1 cellular context compared by ENCODE assay signal in genomic region chr9:35161713-35162604, GRCh38.
TF ChIP-seq lines count a peak whose summit lies in the region.

Gene UNC13B, plus strand, starts transcription at chr9:35162009. Its CDS starts 275 bp downstream, at chr9:35162284.

TF ChIP-seq in K562, 482 proteins besides CTCF, POLR2A, EP300 and RAD21 (continued from another document and continues in another):
- no peak for TF ChIP-seq ZNF655 (CRISPR knock-in tag; IDR thresholded peaks at IDR 0.05)
- TF ChIP-seq ZNF134 (CRISPR knock-in tag; conservative IDR thresholded peaks at IDR 0.05): no peak
- TF ChIP-seq MAZ (CRISPR knock-in tag; conservative IDR thresholded peaks at IDR 0.05 in 1 of 2, IDR thresholded peaks at IDR 0.05 in 1 of 2): peak; percentile 17 to 48; a peak in 2 of 4 replicates
- TF ChIP-seq, protein P1, sequence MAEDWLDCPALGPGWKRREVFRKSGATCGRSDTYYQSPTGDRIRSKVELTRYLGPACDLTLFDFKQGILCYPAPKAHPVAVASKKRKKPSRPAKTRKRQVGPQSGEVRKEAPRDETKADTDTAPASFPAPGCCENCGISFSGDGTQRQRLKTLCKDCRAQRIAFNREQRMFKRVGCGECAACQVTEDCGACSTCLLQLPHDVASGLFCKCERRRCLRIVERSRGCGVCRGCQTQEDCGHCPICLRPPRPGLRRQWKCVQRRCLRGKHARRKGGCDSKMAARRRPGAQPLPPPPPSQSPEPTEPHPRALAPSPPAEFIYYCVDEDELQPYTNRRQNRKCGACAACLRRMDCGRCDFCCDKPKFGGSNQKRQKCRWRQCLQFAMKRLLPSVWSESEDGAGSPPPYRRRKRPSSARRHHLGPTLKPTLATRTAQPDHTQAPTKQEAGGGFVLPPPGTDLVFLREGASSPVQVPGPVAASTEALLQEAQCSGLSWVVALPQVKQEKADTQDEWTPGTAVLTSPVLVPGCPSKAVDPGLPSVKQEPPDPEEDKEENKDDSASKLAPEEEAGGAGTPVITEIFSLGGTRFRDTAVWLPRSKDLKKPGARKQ (CRISPR knock-in tag; IDR thresholded peaks at IDR 0.05): no peak
- TF ChIP-seq PHTF2 (CRISPR knock-in tag; IDR thresholded peaks at IDR 0.05): no peak
- TF ChIP-seq TRIM24 (IDR thresholded peaks at IDR 0.05): no peak
- no peak for TF ChIP-seq MAFF (IDR thresholded peaks at IDR 0.05; ENCODE audit: low read length)
- TF ChIP-seq, protein P2, sequence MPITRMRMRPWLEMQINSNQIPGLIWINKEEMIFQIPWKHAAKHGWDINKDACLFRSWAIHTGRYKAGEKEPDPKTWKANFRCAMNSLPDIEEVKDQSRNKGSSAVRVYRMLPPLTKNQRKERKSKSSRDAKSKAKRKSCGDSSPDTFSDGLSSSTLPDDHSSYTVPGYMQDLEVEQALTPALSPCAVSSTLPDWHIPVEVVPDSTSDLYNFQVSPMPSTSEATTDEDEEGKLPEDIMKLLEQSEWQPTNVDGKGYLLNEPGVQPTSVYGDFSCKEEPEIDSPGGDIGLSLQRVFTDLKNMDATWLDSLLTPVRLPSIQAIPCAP (CRISPR knock-in tag; IDR thresholded peaks at IDR 0.05; ENCODE audit: borderline replicate concordance): no peak
- TF ChIP-seq DMBX1 (CRISPR knock-in tag; IDR thresholded peaks at IDR 0.05; ENCODE audit: borderline replicate concordance): no peak
- TF ChIP-seq, protein P3, sequence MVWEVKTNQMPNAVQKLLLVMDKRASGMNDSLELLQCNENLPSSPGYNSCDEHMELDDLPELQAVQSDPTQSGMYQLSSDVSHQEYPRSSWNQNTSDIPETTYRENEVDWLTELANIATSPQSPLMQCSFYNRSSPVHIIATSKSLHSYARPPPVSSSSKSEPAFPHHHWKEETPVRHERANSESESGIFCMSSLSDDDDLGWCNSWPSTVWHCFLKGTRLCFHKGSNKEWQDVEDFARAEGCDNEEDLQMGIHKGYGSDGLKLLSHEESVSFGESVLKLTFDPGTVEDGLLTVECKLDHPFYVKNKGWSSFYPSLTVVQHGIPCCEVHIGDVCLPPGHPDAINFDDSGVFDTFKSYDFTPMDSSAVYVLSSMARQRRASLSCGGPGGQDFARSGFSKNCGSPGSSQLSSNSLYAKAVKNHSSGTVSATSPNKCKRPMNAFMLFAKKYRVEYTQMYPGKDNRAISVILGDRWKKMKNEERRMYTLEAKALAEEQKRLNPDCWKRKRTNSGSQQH (CRISPR knock-in tag; IDR thresholded peaks at IDR 0.05): no peak
- TF ChIP-seq ARID3B (CRISPR knock-in tag; IDR thresholded peaks at IDR 0.05; ENCODE audit: borderline replicate concordance): no peak
- no peak for TF ChIP-seq MCM5 (IDR thresholded peaks at IDR 0.05; ENCODE audit: low read depth)
- no peak for TF ChIP-seq GATAD2B (IDR thresholded peaks at IDR 0.05; ENCODE audit: borderline replicate concordance)
- TF ChIP-seq MYC (IDR thresholded peaks at IDR 0.05; ENCODE audit: low read depth, low read length): no peak
- TF ChIP-seq MYC (CRISPR knock-in tag; IDR thresholded peaks at IDR 0.05; ENCODE audit: borderline replicate concordance, low read depth): peak; percentile 47; the same call in 1 of the 2 replicates
- TF ChIP-seq SMARCC2 (IDR thresholded peaks at IDR 0.05; ENCODE audit: low read depth): no peak
- TF ChIP-seq ATF1 (CRISPR knock-in tag; IDR thresholded peaks at IDR 0.05): no peak
- peak; percentile 68 for TF ChIP-seq ATF1 (tag; IDR thresholded peaks at IDR 0.05)
- no peak for TF ChIP-seq ZNF668 (CRISPR knock-in tag; IDR thresholded peaks at IDR 0.05)
- no peak for TF ChIP-seq NR2C2 (CRISPR knock-in tag; IDR thresholded peaks at IDR 0.05)
- TF ChIP-seq NR2C2 (tag; IDR thresholded peaks at IDR 0.05): 0 out of 2 replicates have a peak, but pooled peaks have one; percentile 21
- TF ChIP-seq, protein P4, sequence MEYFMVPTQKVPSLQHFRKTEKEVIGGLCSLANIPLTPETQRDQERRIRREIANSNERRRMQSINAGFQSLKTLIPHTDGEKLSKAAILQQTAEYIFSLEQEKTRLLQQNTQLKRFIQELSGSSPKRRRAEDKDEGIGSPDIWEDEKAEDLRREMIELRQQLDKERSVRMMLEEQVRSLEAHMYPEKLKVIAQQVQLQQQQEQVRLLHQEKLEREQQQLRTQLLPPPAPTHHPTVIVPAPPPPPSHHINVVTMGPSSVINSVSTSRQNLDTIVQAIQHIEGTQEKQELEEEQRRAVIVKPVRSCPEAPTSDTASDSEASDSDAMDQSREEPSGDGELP (CRISPR knock-in tag; IDR thresholded peaks at IDR 0.05; ENCODE audit: borderline replicate concordance): peak; percentile 65; the same call in 1 of the 2 replicates
- peak; percentile 72; the same call in 1 of the 2 replicates for TF ChIP-seq TARDBP (IDR thresholded peaks at IDR 0.05)
- no peak for TF ChIP-seq SREBF2 (CRISPR knock-in tag; IDR thresholded peaks at IDR 0.05)
- no peak for TF ChIP-seq ZBTB33 (CRISPR knock-in tag; IDR thresholded peaks at IDR 0.05)
- no peak for TF ChIP-seq MTA2 (IDR thresholded peaks at IDR 0.05; ENCODE audit: low read depth)
- no peak for TF ChIP-seq ZFP1 (CRISPR knock-in tag; IDR thresholded peaks at IDR 0.05)
- no peak for TF ChIP-seq ZNF277 (CRISPR knock-in tag; IDR thresholded peaks at IDR 0.05; ENCODE audit: borderline replicate concordance)
- no peak for TF ChIP-seq GABPB1 (CRISPR knock-in tag; IDR thresholded peaks at IDR 0.05)
- TF ChIP-seq U2AF1 (optimal IDR thresholded peaks at IDR 0.05; ENCODE audit: low read depth, low read length): no peak
- TF ChIP-seq KAT7 (CRISPR knock-in tag; IDR thresholded peaks at IDR 0.05; ENCODE audit: borderline replicate concordance): no peak
- no peak for TF ChIP-seq ZNF12 (CRISPR knock-in tag; IDR thresholded peaks at IDR 0.05)
- TF ChIP-seq ZZZ3 (IDR thresholded peaks at IDR 0.05): no peak
- no peak for TF ChIP-seq CBX3 (IDR thresholded peaks at IDR 0.05; ENCODE audit: borderline replicate concordance in 1 of 2, low read length in 2 of 2)
- TF ChIP-seq, protein P5, sequence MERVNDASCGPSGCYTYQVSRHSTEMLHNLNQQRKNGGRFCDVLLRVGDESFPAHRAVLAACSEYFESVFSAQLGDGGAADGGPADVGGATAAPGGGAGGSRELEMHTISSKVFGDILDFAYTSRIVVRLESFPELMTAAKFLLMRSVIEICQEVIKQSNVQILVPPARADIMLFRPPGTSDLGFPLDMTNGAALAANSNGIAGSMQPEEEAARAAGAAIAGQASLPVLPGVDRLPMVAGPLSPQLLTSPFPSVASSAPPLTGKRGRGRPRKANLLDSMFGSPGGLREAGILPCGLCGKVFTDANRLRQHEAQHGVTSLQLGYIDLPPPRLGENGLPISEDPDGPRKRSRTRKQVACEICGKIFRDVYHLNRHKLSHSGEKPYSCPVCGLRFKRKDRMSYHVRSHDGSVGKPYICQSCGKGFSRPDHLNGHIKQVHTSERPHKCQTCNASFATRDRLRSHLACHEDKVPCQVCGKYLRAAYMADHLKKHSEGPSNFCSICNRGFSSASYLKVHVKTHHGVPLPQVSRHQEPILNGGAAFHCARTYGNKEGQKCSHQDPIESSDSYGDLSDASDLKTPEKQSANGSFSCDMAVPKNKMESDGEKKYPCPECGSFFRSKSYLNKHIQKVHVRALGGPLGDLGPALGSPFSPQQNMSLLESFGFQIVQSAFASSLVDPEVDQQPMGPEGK (CRISPR knock-in tag; IDR thresholded peaks at IDR 0.05; ENCODE audit: borderline replicate concordance): no peak
- TF ChIP-seq ZNF561 (CRISPR knock-in tag; conservative IDR thresholded peaks at IDR 0.05): no peak
- peak; percentile 23 for TF ChIP-seq TAF1 (IDR thresholded peaks at IDR 0.05; ENCODE audit: control insufficient read depth, extremely low read depth, insufficient read depth, low read length, severe bottlenecking)
- no peak for TF ChIP-seq EZH2 (IDR thresholded peaks at IDR 0.05; ENCODE audit: borderline replicate concordance, low read depth, low read length)
- TF ChIP-seq, protein P6, sequence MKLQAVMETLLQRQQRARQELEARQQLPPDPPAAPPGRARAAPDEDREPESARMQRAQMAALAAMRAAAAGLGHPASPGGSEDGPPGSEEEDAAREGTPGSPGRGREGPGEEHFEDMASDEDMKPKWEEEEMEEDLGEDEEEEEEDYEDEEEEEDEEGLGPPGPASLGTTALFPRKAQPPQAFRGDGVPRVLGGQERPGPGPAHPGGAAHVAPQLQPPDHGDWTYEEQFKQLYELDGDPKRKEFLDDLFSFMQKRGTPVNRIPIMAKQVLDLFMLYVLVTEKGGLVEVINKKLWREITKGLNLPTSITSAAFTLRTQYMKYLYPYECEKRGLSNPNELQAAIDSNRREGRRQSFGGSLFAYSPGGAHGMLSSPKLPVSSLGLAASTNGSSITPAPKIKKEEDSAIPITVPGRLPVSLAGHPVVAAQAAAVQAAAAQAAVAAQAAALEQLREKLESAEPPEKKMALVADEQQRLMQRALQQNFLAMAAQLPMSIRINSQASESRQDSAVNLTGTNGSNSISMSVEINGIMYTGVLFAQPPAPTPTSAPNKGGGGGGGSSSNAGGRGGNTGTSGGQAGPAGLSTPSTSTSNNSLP (IDR thresholded peaks at IDR 0.05; ENCODE audit: borderline replicate concordance, low read depth, low read length): no peak
- no peak for TF ChIP-seq GTF2B (IDR thresholded peaks at IDR 0.05; ENCODE audit: extremely low read depth, insufficient read length)
- peak in 1 of 2 experiments; percentile 32; a peak in 1 of 4 replicates for TF ChIP-seq TEAD1 (CRISPR knock-in tag; IDR thresholded peaks at IDR 0.05)
